Comparison of ENCODE assay signal across 8 cellular contexts in genomic region chr19:40576585-40577451, GRCh38. TPM values are rescaled to one million over a fixed set of nuclear protein-coding genes. Genes with fewer than 3 reads are reported as not detected.
DNase-seq lines count a peak whose midpoint lies in the region; ATAC-seq and TF ChIP-seq lines count a peak whose summit lies in the region.

SHKBP1 (plus strand) TSS chr19:40576873; CDS start chr19:40576900, 27 bp downstream.

- intact Hi-C loops in IMR-90 (cut with micrococcal nuclease) = no loop called here
- intact Hi-C loops in OCI-LY7 (cut with micrococcal nuclease; ENCODE audit: unreplicated experiment) = no loop called here
- intact Hi-C loops in mucosa of descending colon (cut with DNase I, micrococcal nuclease) = no loop called here

- peak; percentile 98 for DNase-seq in DMS 273 (lab: John Stamatoyannopoulos, UW; ENCODE audit: unreplicated experiment)
- DNase-seq in IMR-90 = peak; percentile 92
- DNase-seq in OCI-LY7 (ENCODE audit: low spot score) = peak; percentile 97
- DNase-seq in activated T-cell treated with anti-CD3 and anti-CD28 coated beads for 24 hours (ENCODE audit: low read depth) = peak; percentile 94
- DNase-seq in epidermal melanocyte (ENCODE audit: insufficient read length, low spot score) = peak; percentile 100
- peak; percentile 96 to 97 (median 96) for DNase-seq in mucosa of descending colon
- peak; percentile 80 to 88 for DNase-seq in stimulated activated CD8-positive, alpha-beta memory T cell treated with anti-CD3 and anti-CD28 coated beads, Interleukin-4, amount 100 ng/mL, for 1 hour (ENCODE audit: low read depth in 2 of 2, low spot score in 1 of 2)

- peak within 1 kb of the TSS; percentile 96 for H3K4ac ChIP-seq in IMR-90 (ENCODE audit: low read depth, low read length)

- peak within 1 kb of the TSS; percentile 89 for H3K9ac ChIP-seq in IMR-90 (ENCODE audit: low read depth, low read length)

- H3K4me3 ChIP-seq in IMR-90 (ENCODE audit: insufficient read depth, low read depth, low read length) (peak within 1 kb of the TSS; percentile 96), OCI-LY7 (ENCODE audit: low read depth, low read length, poor library complexity, severe bottlenecking) (peak within 1 kb of the TSS; percentile 85), mucosa of descending colon (peak within 1 kb of the TSS; percentile 40)

- peak within 1 kb of the TSS; percentile 74; the same call in 1 of the 2 replicates for H2AK5ac ChIP-seq in IMR-90 (ENCODE audit: low read depth, low read length)

- TF ChIP-seq CTCF in IMR-90 (conservative IDR thresholded peaks at IDR 0.05; ENCODE audit: low read depth, low read length) (no peak), OCI-LY7 (conservative IDR thresholded peaks at IDR 0.05; ENCODE audit: low read length) (no peak), mucosa of descending colon (IDR thresholded peaks at IDR 0.05) (no peak)

- H3K23ac ChIP-seq in IMR-90 (ENCODE audit: low read depth, low read length) = peak within 1 kb of the TSS; percentile 95

- BruUV-seq in IMR-90 (replicated peaks; lab: Mats Ljungman, UMichigan) (no TSS peak), OCI-LY7 (replicated peaks; lab: Mats Ljungman, UMichigan) (no TSS peak)

- H2AK9ac ChIP-seq in IMR-90 (replicated peaks; ENCODE audit: low read depth, low read length, poor library complexity) = peak within 1 kb of the TSS; percentile 99

- H4K91ac ChIP-seq in IMR-90 (ENCODE audit: insufficient read depth, low read depth, low read length) = peak within 1 kb of the TSS; percentile 84

- H4K5ac ChIP-seq in IMR-90 (ENCODE audit: low read depth, low read length) = peak within 1 kb of the TSS; percentile 92

- peaks cover 8% of the 10 kb centered on the region; the same call in 1 of the 2 replicates for H3K9me1 ChIP-seq in IMR-90 (ENCODE audit: insufficient read depth, low read length)

- peak; percentile 50; the same call in 1 of the 2 replicates for TF ChIP-seq POLR2A in IMR-90 (IDR thresholded peaks at IDR 0.05; ENCODE audit: low read depth, low read length)

- dilution Hi-C loops in IMR-90 (cut with HindIII; ENCODE audit: low sequenced_read_pairs, unreplicated experiment) = no loop called here

- H3K18ac ChIP-seq in IMR-90 (ENCODE audit: low read depth, low read length) = peak within 1 kb of the TSS; percentile 80

- peaks cover 14% of the 10 kb centered on the region for H3K36me3 ChIP-seq in IMR-90 (ENCODE audit: control insufficient read depth, insufficient read depth, low read length)
- peaks cover 16% of the 10 kb centered on the region for H3K36me3 ChIP-seq in OCI-LY7 (ENCODE audit: insufficient read depth, low read length)
- no peaks in the 10 kb centered on the region for H3K36me3 ChIP-seq in mucosa of descending colon (ENCODE audit: low read depth)

- H2BK15ac ChIP-seq in IMR-90 (ENCODE audit: low read depth, low read length) = no peak within 1 kb of the TSS; the same call in 2 of the 3 replicates

- POLR2A ChIA-PET in IMR-90 (lab: Charles Lee; ENCODE audit: unreplicated experiment) (no interaction called here), OCI-LY7 (lab: Charles Lee) (interaction anchor here (1.1 kb wide), 1 partner anchor 221 kb away, joined by 3 read pairs; no protein-coding TSS in a partner anchor)

- H2AFZ ChIP-seq in IMR-90 (replicated peaks; ENCODE audit: low read length, poor library complexity) (peak within 1 kb of the TSS; percentile 99), OCI-LY7 (ENCODE audit: low read length) (peak within 1 kb of the TSS; percentile 68)

- peak within 1 kb of the TSS; percentile 71 to 98 for H4K8ac ChIP-seq in IMR-90 (ENCODE audit: low read depth in 2 of 2, low read length in 2 of 2)

- H2BK5ac ChIP-seq in IMR-90 (ENCODE audit: low read depth, low read length, poor library complexity, severe bottlenecking) = peak within 1 kb of the TSS; percentile 77

- H3K4me2 ChIP-seq in IMR-90 (ENCODE audit: low read depth, low read length) (peak within 1 kb of the TSS; percentile 100), OCI-LY7 (ENCODE audit: low read length) (peak within 1 kb of the TSS; percentile 82)

- H3K27ac ChIP-seq in IMR-90 (ENCODE audit: insufficient read depth, low read length) (peak within 1 kb of the TSS; percentile 85), OCI-LY7 (ENCODE audit: low read depth, low read length, poor library complexity, severe bottlenecking) (peak within 1 kb of the TSS; percentile 38)

- H3K9me2 ChIP-seq in OCI-LY7 (ENCODE audit: insufficient read depth, low read length) = no peaks in the 10 kb centered on the region

- no peaks in the 10 kb centered on the region for H4K20me1 ChIP-seq in IMR-90 (ENCODE audit: insufficient read depth, low read length)
- no peaks in the 10 kb centered on the region for H4K20me1 ChIP-seq in OCI-LY7 (ENCODE audit: insufficient read depth, low read length)

- H3K79me1 ChIP-seq in IMR-90 (ENCODE audit: low read depth in 1 of 2, low read length in 2 of 2) = peaks cover 5 to 19% of the 10 kb centered on the region in 2 experiments; a peak in 2 of 4 replicates

- H3K56ac ChIP-seq in IMR-90 (ENCODE audit: extremely low read depth, insufficient read depth, low read length) = peak within 1 kb of the TSS; percentile 82

- peak within 1 kb of the TSS; percentile 71; the same call in 1 of the 2 replicates for H2BK120ac ChIP-seq in IMR-90 (ENCODE audit: low read depth, low read length)

- H3K79me2 ChIP-seq in OCI-LY7 (ENCODE audit: insufficient read depth, low read depth, low read length) = peaks cover 4% of the 10 kb centered on the region; the same call in 1 of the 2 replicates

- no peak for TF ChIP-seq RAD21 in IMR-90 (IDR thresholded peaks at IDR 0.05; ENCODE audit: low read length)

- H3K4me1 ChIP-seq in IMR-90 (ENCODE audit: control insufficient read depth, insufficient read depth, low read length) (peaks cover 4% of the 10 kb centered on the region), OCI-LY7 (ENCODE audit: insufficient read depth, low read length, poor library complexity, severe bottlenecking) (peaks cover 19% of the 10 kb centered on the region), mucosa of descending colon (ENCODE audit: low read depth) (peaks cover 2% of the 10 kb centered on the region)

- H2BK20ac ChIP-seq in IMR-90 (ENCODE audit: low read depth, low read length) = no peak within 1 kb of the TSS

- peak within 1 kb of the TSS; percentile 99 for H3K14ac ChIP-seq in IMR-90 (replicated peaks; ENCODE audit: low read depth, low read length)

- 0% methylated on average over 1 of the region's 55 CpGs; no CpG with 5 or more reads in 1 of the 2 experiments for WGBS in IMR-90 (ENCODE audit: extremely low coverage in 2 of 2, insufficient read length in 1 of 2), 2 experiments

- H3K9me3 ChIP-seq in IMR-90 (ENCODE audit: control insufficient read depth, insufficient read depth, low read length) = no peaks in the 10 kb centered on the region
- H3K9me3 ChIP-seq in OCI-LY7 (ENCODE audit: low read length) = no peaks in the 10 kb centered on the region
- no peaks in the 10 kb centered on the region for H3K9me3 ChIP-seq in mucosa of descending colon

- CTCF ChIA-PET in IMR-90 (lab: Yijun Ruan, JAX) = no interaction called here
- CTCF ChIA-PET in OCI-LY7 (lab: Charles Lee; ENCODE audit: unreplicated experiment) = no interaction called here

- H3K27me3 ChIP-seq in IMR-90 (ENCODE audit: control insufficient read depth, insufficient read depth, low read length) = no peaks in the 10 kb centered on the region

- in situ Hi-C loops in IMR-90 (cut with MboI; ENCODE audit: low sequenced_read_pairs) = no loop called here

- ATAC-seq in GM21529 (IDR thresholded peaks at IDR 0.05; ENCODE audit: unreplicated experiment) (peak; percentile 91), IMR-90 (ENCODE audit: low read depth) (peak; percentile 99), mucosa of descending colon (peak; percentile 100)

TF ChIP-seq in IMR-90, 13 proteins besides CTCF, POLR2A, EP300 and RAD21:
- TF ChIP-seq MAZ (IDR thresholded peaks at IDR 0.05; ENCODE audit: borderline replicate concordance, low read depth, low read length) (peak; percentile 84; the same call in 1 of the 2 replicates), FOS (IDR thresholded peaks at IDR 0.05; ENCODE audit: low read depth, low read length) (peak; percentile 91)
- TF ChIP-seq, protein P1, sequence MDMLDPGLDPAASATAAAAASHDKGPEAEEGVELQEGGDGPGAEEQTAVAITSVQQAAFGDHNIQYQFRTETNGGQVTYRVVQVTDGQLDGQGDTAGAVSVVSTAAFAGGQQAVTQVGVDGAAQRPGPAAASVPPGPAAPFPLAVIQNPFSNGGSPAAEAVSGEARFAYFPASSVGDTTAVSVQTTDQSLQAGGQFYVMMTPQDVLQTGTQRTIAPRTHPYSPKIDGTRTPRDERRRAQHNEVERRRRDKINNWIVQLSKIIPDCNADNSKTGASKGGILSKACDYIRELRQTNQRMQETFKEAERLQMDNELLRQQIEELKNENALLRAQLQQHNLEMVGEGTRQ (IDR thresholded peaks at IDR 0.05; ENCODE audit: low read depth, low read length) = no peak

RNA-seq across cellular contexts. Expression of gene SHKBP1, which starts in this region (rescaled TPM):
- total RNA-seq in IMR-90 (2012; rRNA removed) (15.6 and 16.1 TPM in 2 replicates), OCI-LY7 (2022) (115 and 130 TPM in 2 replicates), mucosa of descending colon (10 to 100 TPM; 58.1 to 70.6 (median 62.2) TPM)
- 94.0 and 108 TPM in 2 replicates for polyA plus RNA-seq in IMR-90 (2012; rRNA removed)
- 70.5 and 114 TPM in 2 replicates for polyA plus RNA-seq in IMR-90 (2012; cell fraction: cytosol; rRNA removed)
- 124 and 239 TPM in 2 replicates for polyA plus RNA-seq in IMR-90 (2012; cell fraction: nucleus; rRNA removed; ENCODE audit: low replicate concordance)
- total RNA-seq in OCI-LY7 (2014; rRNA removed; shearing (Covaris generic)) = 42.0 and 49.4 TPM in 2 replicates

Comparison
In these comparisons a context has a peak if more than half of its experiments do, and no peak if none do; other contexts are left out.
1. Peak in every context shown above with its lines: DNase-seq, ATAC-seq, H3K4me3 ChIP-seq and H3K27ac ChIP-seq.
2. H3K4me3 ChIP-seq: peak in every context shown above with its lines; median percentile 96 in IMR-90; 85 in OCI-LY7; 40 in mucosa of descending colon.